22 cellular contexts compared by ENCODE assay signal in genomic region chr9:111222757-111223156, GRCh38.
"Had no signal": no experiment of that assay in that cellular context is flagged by ENCODE, and none has a peak within 500 bp of the region (broad histone marks: within the 10 kb centered on the region; RNA-seq: fewer than 3 reads in every experiment).

No MANE protein-coding gene starts in this region.

- DNase-seq: activated B cell treated with CpG ODN at 0.5 μM for 24 hours; activated CD4-positive, alpha-beta T cell treated with anti-CD3 and anti-CD28 coated beads for 48 hours; activated CD4-positive, alpha-beta T cell treated with anti-CD3 and anti-CD28 coated beads, Interleukin-2, amount 50 U/mL, for 1 hour; activated CD4-positive, alpha-beta T cell treated with anti-CD3 and anti-CD28 coated beads, Interleukin-2, amount 50 U/mL, for 48 hours; activated CD8-positive, alpha-beta memory T cell treated with anti-CD3 and anti-CD28 coated beads for 24 hours; activated CD8-positive, alpha-beta T cell treated with anti-CD3 and anti-CD28 coated beads for 36 hours; activated effector memory CD4-positive, alpha-beta T cell treated with Interleukin-2 at 50 U/mL for 16 hours; activated gamma-delta T cell treated with Interleukin-2 at 50 U/mL for 16 hours; activated naive CD4-positive, alpha-beta T cell treated with anti-CD3 and anti-CD28 coated beads, Interleukin-2, amount 50 U/mL, for 16 hours; activated naive CD4-positive, alpha-beta T cell treated with Interleukin-2 at 50 U/mL for 16 hours; activated T-cell treated with anti-CD3 and anti-CD28 coated beads, Interleukin-2, amount 50 U/mL, for 4 hours; amniotic stem cell; anterior cingulate cortex; brain microvascular endothelial cell; dorsolateral prefrontal cortex; effector memory CD4-positive, alpha-beta T cell; endodermal cell; foreskin fibroblast; head of caudate nucleus; T1000; WERI-Rb-1 had no signal

- H3K27ac ChIP-seq: brain microvascular endothelial cell, coronary artery, dorsolateral prefrontal cortex, WERI-Rb-1 had no signal

- H3K27me3 ChIP-seq: brain microvascular endothelial cell had no signal

- H3K36me3 ChIP-seq: brain microvascular endothelial cell, WERI-Rb-1 had no signal

- H3K4me3 ChIP-seq: coronary artery, dorsolateral prefrontal cortex had no signal
